In genomic region chr6:160239929-160240690, GRCh38 we compare ENCODE assay signal across 19 cellular contexts. TPM values are rescaled to one million over a fixed set of nuclear protein-coding genes. Genes with fewer than 3 reads are reported as not detected.
DNase-seq lines count a peak whose midpoint lies in the region; ATAC-seq, FAIRE-seq and TF ChIP-seq lines count a peak whose summit lies in the region.
"Had no signal": no experiment of that assay in that cellular context is flagged by ENCODE, and none has a peak within 500 bp of the region (broad histone marks: within the 10 kb centered on the region; RNA-seq: fewer than 3 reads in every experiment).

No MANE protein-coding gene starts in this region.

- no peak overlapping the region for H3K9ac ChIP-seq in endodermal cell (ENCODE audit: extremely low read depth, low read length, poor library complexity, severe bottlenecking)
- no peak overlapping the region for H3K9ac ChIP-seq in keratinocyte (ENCODE audit: control insufficient read depth, extremely low read depth, insufficient read depth, low read length)
- H3K9ac ChIP-seq: BLaER1 had no signal

- H4K20me1 ChIP-seq in keratinocyte (ENCODE audit: control insufficient read depth, extremely low read depth, insufficient read depth, low read length): no peaks in the 10 kb centered on the region
- H4K20me1 ChIP-seq: BLaER1 had no signal

- H3K4me1 ChIP-seq in endodermal cell (ENCODE audit: control insufficient read depth, insufficient read depth, low read length) (no peaks in the 10 kb centered on the region), keratinocyte (ENCODE audit: control insufficient read depth, extremely low read depth, insufficient read depth, low read length) (peaks cover 20% of the 10 kb centered on the region)
- no peaks in the 10 kb centered on the region for H3K4me1 ChIP-seq in naive thymus-derived CD4-positive, alpha-beta T cell (ENCODE audit: control insufficient read depth in 2 of 2, insufficient read depth in 2 of 2, low read length in 2 of 2)
- H3K4me1 ChIP-seq: BLaER1 had no signal

- dilution Hi-C loops in keratinocyte (cut with MboI; ENCODE audit: extremely low pct_ligation_motif_present, low sequenced_read_pairs): no loop called here

- DNase-seq in Calu3 (no peak), RCC 7860 (ENCODE audit: low spot score) (peak; percentile 27), endodermal cell (no peak), keratinocyte (ENCODE audit: low read depth, low spot score) (no peak), GM19238 (ENCODE audit: insufficient read length, low spot score) (no peak), AG08395 (ENCODE audit: low spot score) (no peak)
- DNase-seq in naive thymus-derived CD4-positive, alpha-beta T cell: no peak
- no peak for DNase-seq in T-helper 2 cell treated with Interferon-gamma antibody and Interleukin-4, amounts not matched to agents 5 μg/mL and 100 μg/mL, for 36 hours (ENCODE audit: low spot score)
- DNase-seq: CD4-positive, alpha-beta memory T cell; KBM-7; NCI-H1105; NCI-H1694 treated with DMSO at 0.1 percent for 48 hours; NCI-H510A; RPMI8226; SIG-M5 had no signal

- H3K4me1 Mint-ChIP-seq in Calu3 (ENCODE audit: low read depth, unreplicated experiment) (peaks cover 34% of the 10 kb centered on the region), endodermal cell (peaks cover 14% of the 10 kb centered on the region)
- H3K4me1 Mint-ChIP-seq in naive thymus-derived CD4-positive, alpha-beta T cell: no peaks in the 10 kb centered on the region
- H3K4me1 Mint-ChIP-seq in T-helper 2 cell treated with Interferon-gamma antibody and Interleukin-4, amounts not matched to agents 5 μg/mL and 100 μg/mL, for 36 hours (ENCODE audit: low read depth): no peaks in the 10 kb centered on the region
- H3K4me1 Mint-ChIP-seq: CD4-positive, alpha-beta memory T cell had no signal

- H3K27me3 ChIP-seq in endodermal cell (ENCODE audit: control insufficient read depth, insufficient read depth, low read length, poor library complexity, severe bottlenecking) (no peaks in the 10 kb centered on the region), keratinocyte (ENCODE audit: control insufficient read depth, extremely low read depth, insufficient read depth, low read length) (no peaks in the 10 kb centered on the region)
- H3K27me3 ChIP-seq in naive thymus-derived CD4-positive, alpha-beta T cell (ENCODE audit: control insufficient read depth in 2 of 2, insufficient read depth in 2 of 2, low read length in 2 of 2): no peaks in the 10 kb centered on the region
- H3K27me3 ChIP-seq: BLaER1 had no signal

- BruUV-seq in Calu3 (replicated peaks; lab: Mats Ljungman, UMichigan): no TSS peak

- CTCF ChIA-PET in Calu3 (lab: Charles Lee): no interaction called here
- CTCF ChIA-PET in naive thymus-derived CD4-positive, alpha-beta T cell (lab: Charles Lee): no interaction called here

- peaks cover 45% of the 10 kb centered on the region for H3K9me3 ChIP-seq in endodermal cell (ENCODE audit: control insufficient read depth, low read length)
- H3K9me3 ChIP-seq in keratinocyte (ENCODE audit: control insufficient read depth, low read depth, low read length): no peaks in the 10 kb centered on the region
- peaks cover 0 to 3% (median 0%) of the 10 kb centered on the region in 3 experiments for H3K9me3 ChIP-seq in naive thymus-derived CD4-positive, alpha-beta T cell (ENCODE audit: control insufficient read depth in 2 of 3, low read length in 3 of 3)

- H3K36me3 ChIP-seq in endodermal cell (ENCODE audit: control insufficient read depth, insufficient read depth, low read length): no peaks in the 10 kb centered on the region
- H3K36me3 ChIP-seq in keratinocyte (ENCODE audit: control insufficient read depth in 2 of 2, extremely low read depth in 1 of 2, insufficient read depth in 2 of 2, low read length in 2 of 2): no peaks in the 10 kb centered on the region
- H3K36me3 ChIP-seq in naive thymus-derived CD4-positive, alpha-beta T cell (ENCODE audit: control insufficient read depth in 2 of 3, insufficient read depth in 3 of 3, low read length in 3 of 3): no peaks in the 10 kb centered on the region
- H3K36me3 ChIP-seq: BLaER1 had no signal

- H3K4me3 ChIP-seq in endodermal cell (ENCODE audit: low read length) (peak overlapping the region; percentile 43), keratinocyte (ENCODE audit: control insufficient read depth in 2 of 3, extremely low read depth in 1 of 3, insufficient read depth in 2 of 3, low read depth in 1 of 3, low read length in 3 of 3) (no peak overlapping the region)
- H3K4me3 ChIP-seq in naive thymus-derived CD4-positive, alpha-beta T cell (ENCODE audit: low read length): no peak overlapping the region
- H3K4me3 ChIP-seq: BLaER1 had no signal

- intact Hi-C loops in Calu3 (cut with micrococcal nuclease; ENCODE audit: unreplicated experiment): loop anchor here (5.0 kb wide), 1 partner anchor 152 kb away; no protein-coding TSS in a partner anchor
- intact Hi-C loops in naive thymus-derived CD4-positive, alpha-beta T cell (cut with micrococcal nuclease): no loop called here

- H3K4me2 ChIP-seq in keratinocyte (ENCODE audit: control insufficient read depth, extremely low read depth, insufficient read depth, low read depth, low read length): no peak overlapping the region
- H3K4me2 ChIP-seq: BLaER1 had no signal

- no peaks in the 10 kb centered on the region for H3K79me2 ChIP-seq in keratinocyte (ENCODE audit: control insufficient read depth, insufficient read depth, low read length)

- TF ChIP-seq CTCF in Calu3 (IDR thresholded peaks at IDR 0.05; ENCODE audit: unreplicated experiment) (no peak), endodermal cell (conservative IDR thresholded peaks at IDR 0.05) (no peak), keratinocyte (optimal IDR thresholded peaks at IDR 0.05 in 1 of 3, IDR thresholded peaks at IDR 0.05 in 1 of 3, conservative IDR thresholded peaks at IDR 0.05 in 1 of 3; ENCODE audit: extremely low read depth in 1 of 3, insufficient read depth in 2 of 3, low read length in 3 of 3) (no peak)

- WGBS in endodermal cell (ENCODE audit: insufficient coverage in 1 of 2, insufficient read length in 1 of 2), 2 experiments: 60 to 61% methylated on average over 3 to 4 of the region's 4 CpGs

- H3K36me3 Mint-ChIP-seq in Calu3 (ENCODE audit: insufficient read depth, unreplicated experiment): peaks cover 15% of the 10 kb centered on the region
- peaks cover 2% of the 10 kb centered on the region for H3K36me3 Mint-ChIP-seq in endodermal cell (ENCODE audit: low read depth)
- peaks cover 0 to 1% (median 0%) of the 10 kb centered on the region in 5 donors for H3K36me3 Mint-ChIP-seq in naive thymus-derived CD4-positive, alpha-beta T cell
- no peaks in the 10 kb centered on the region for H3K36me3 Mint-ChIP-seq in T-helper 2 cell treated with Interferon-gamma antibody and Interleukin-4, amounts not matched to agents 5 μg/mL and 100 μg/mL, for 36 hours (ENCODE audit: low read depth)
- H3K36me3 Mint-ChIP-seq: CD4-positive, alpha-beta memory T cell had no signal

- ATAC-seq in naive thymus-derived CD4-positive, alpha-beta T cell: no peak
- ATAC-seq: HCT116, SK-N-SH treated with all-trans-retinoic acid at 6 μM for 48 hours had no signal

- no peak overlapping the region for H2AFZ ChIP-seq in keratinocyte (ENCODE audit: control insufficient read depth, low read length)

- POLR2A ChIA-PET in naive thymus-derived CD4-positive, alpha-beta T cell (lab: Charles Lee): no interaction called here

- peaks cover 6% of the 10 kb centered on the region for H3K9me3 Mint-ChIP-seq in Calu3 (ENCODE audit: low read depth, unreplicated experiment)
- H3K9me3 Mint-ChIP-seq in endodermal cell: peaks cover 35% of the 10 kb centered on the region
- peaks cover 0 to 27% (median 5%) of the 10 kb centered on the region in 11 donors for H3K9me3 Mint-ChIP-seq in naive thymus-derived CD4-positive, alpha-beta T cell
- no peaks in the 10 kb centered on the region for H3K9me3 Mint-ChIP-seq in T-helper 2 cell treated with Interferon-gamma antibody and Interleukin-4, amounts not matched to agents 5 μg/mL and 100 μg/mL, for 36 hours

- H3K27ac ChIP-seq in endodermal cell (ENCODE audit: low read depth, low read length) (no peak overlapping the region), keratinocyte (ENCODE audit: control insufficient read depth, insufficient read depth, low read length) (no peak overlapping the region)
- H3K27ac ChIP-seq in naive thymus-derived CD4-positive, alpha-beta T cell (ENCODE audit: low read depth, low read length): no peak overlapping the region
- H3K27ac ChIP-seq: BLaER1 had no signal

- no peaks in the 10 kb centered on the region for H3K9me1 ChIP-seq in keratinocyte (ENCODE audit: control insufficient read depth, extremely low read depth, insufficient read depth, low read length)

- FAIRE-seq in RCC 7860 (lab: Jason Lieb, UNC): no peak
- peak; percentile 69 for FAIRE-seq in keratinocyte (lab: Jason Lieb, UNC)
- FAIRE-seq: D721Med had no signal

- H3K4me3 Mint-ChIP-seq in Calu3 (ENCODE audit: low read depth, unreplicated experiment) (no peak overlapping the region), endodermal cell (no peak overlapping the region)
- H3K4me3 Mint-ChIP-seq in naive thymus-derived CD4-positive, alpha-beta T cell: no peak overlapping the region
- no peak overlapping the region for H3K4me3 Mint-ChIP-seq in T-helper 2 cell treated with Interferon-gamma antibody and Interleukin-4, amounts not matched to agents 5 μg/mL and 100 μg/mL, for 36 hours

- no peaks in the 10 kb centered on the region for H3K27me3 Mint-ChIP-seq in Calu3 (ENCODE audit: unreplicated experiment)
- no peaks in the 10 kb centered on the region for H3K27me3 Mint-ChIP-seq in endodermal cell (ENCODE audit: insufficient read depth)
- H3K27me3 Mint-ChIP-seq in naive thymus-derived CD4-positive, alpha-beta T cell: peaks cover under 1 to 22% (median 15%) of the 10 kb centered on the region in 5 donors
- H3K27me3 Mint-ChIP-seq in T-helper 2 cell treated with Interferon-gamma antibody and Interleukin-4, amounts not matched to agents 5 μg/mL and 100 μg/mL, for 36 hours (ENCODE audit: low read depth): no peaks in the 10 kb centered on the region

- H3K27ac Mint-ChIP-seq in Calu3 (ENCODE audit: unreplicated experiment): peak overlapping the region; percentile 91
- H3K27ac Mint-ChIP-seq in endodermal cell: no peak overlapping the region
- H3K27ac Mint-ChIP-seq in naive thymus-derived CD4-positive, alpha-beta T cell: peak overlapping the region in 1 of 9 donors; percentile 39
- no peak overlapping the region for H3K27ac Mint-ChIP-seq in T-helper 2 cell treated with Interferon-gamma antibody and Interleukin-4, amounts not matched to agents 5 μg/mL and 100 μg/mL, for 36 hours
- H3K27ac Mint-ChIP-seq: CD4-positive, alpha-beta memory T cell had no signal

RNA-seq across cellular contexts. Expression of gene SLC22A2, which starts 18.5 kb away (rescaled TPM):
- total RNA-seq in Calu3 (2022): not detected in 2 replicates
- total RNA-seq in endodermal cell: under 1 TPM; 0.64 to 1.00 TPM
- polyA plus RNA-seq in endodermal cell (2013, experiment 1 of 2): not detected
- polyA plus RNA-seq in endodermal cell (2013, experiment 2 of 2): not detected
- polyA plus RNA-seq in keratinocyte: not detected in 3 replicates
- not detected for polyA plus RNA-seq in keratinocyte (2011; ENCODE audit: low read depth)
- not detected in 2 replicates for polyA plus RNA-seq in keratinocyte (2011; cell fraction: cytosol; rRNA removed)
- not detected in 2 replicates for polyA plus RNA-seq in keratinocyte (2011; cell fraction: nucleus; rRNA removed)
- 0.17 TPM in 1 of 2 replicates, not detected in the other for polyA plus RNA-seq in keratinocyte (2012; ENCODE audit: low replicate concordance)
- polyA minus RNA-seq in keratinocyte: not detected in 3 replicates
- not detected for polyA minus RNA-seq in keratinocyte (2011; cell fraction: cytosol; rRNA and poly(A)+ RNA removed)
- polyA minus RNA-seq in keratinocyte (2011; cell fraction: nucleus; rRNA and poly(A)+ RNA removed): not detected in 2 replicates
- not detected for total RNA-seq in naive thymus-derived CD4-positive, alpha-beta T cell
- polyA plus RNA-seq in naive thymus-derived CD4-positive, alpha-beta T cell: not detected
- total RNA-seq: CD4-positive, alpha-beta memory T cell had no signal
- polyA plus RNA-seq: CD4-positive, alpha-beta memory T cell had no signal
